Comparison of ENCODE assay signal across 6 cellular contexts in genomic region chr2:241150660-241151530, GRCh38. TPM values are rescaled to one million over a fixed set of nuclear protein-coding genes. Genes with fewer than 3 reads are reported as not detected.
A peak's percentile ranks its signal among the peaks of the same experiment; 100 is the strongest.
DNase-seq lines count a peak whose midpoint lies in the region; ATAC-seq and TF ChIP-seq lines count a peak whose summit lies in the region.

No MANE protein-coding gene starts in this region.

- H3K27me3 ChIP-seq in ovary: no peaks in the 10 kb centered on the region

- no peak for TF ChIP-seq EP300 in ovary (IDR thresholded peaks at IDR 0.05)

- intact Hi-C loops in ovary (cut with DNase I): no loop called here

- 5 to 8% (median 8%) methylated on average over 25 to 37 of the region's 37 CpGs for WGBS in ovary, 3 donors

- TF ChIP-seq CTCF in coronary artery (IDR thresholded peaks at IDR 0.05) (no peak), ovary (IDR thresholded peaks at IDR 0.05) (no peak)

- no peak for TF ChIP-seq POLR2A in ovary (IDR thresholded peaks at IDR 0.05)

- no peak for ATAC-seq in HG03135 (IDR thresholded peaks at IDR 0.05; ENCODE audit: unreplicated experiment)

- peak overlapping the region; percentile 71 for H3K27ac ChIP-seq in KOPT-K1 (ENCODE audit: low read depth, low read length, poor library complexity, severe bottlenecking)
- peak overlapping the region; percentile 73 to 87 for H3K27ac ChIP-seq in coronary artery
- peak overlapping the region in 1 of 2 donors; percentile 74 for H3K27ac ChIP-seq in ovary

- H3K36me3 ChIP-seq in KOPT-K1 (ENCODE audit: insufficient read depth, low read length) (peaks cover 25% of the 10 kb centered on the region), ovary (no peaks in the 10 kb centered on the region)

- H3K4me1 ChIP-seq in ovary (ENCODE audit: insufficient read depth): no peaks in the 10 kb centered on the region

- H3K9me3 ChIP-seq in KOPT-K1 (ENCODE audit: insufficient read depth, low read length, poor library complexity, severe bottlenecking) (no peaks in the 10 kb centered on the region), ovary (no peaks in the 10 kb centered on the region)

- H3K4me3 ChIP-seq in coronary artery (peak overlapping the region; percentile 93), ovary (peak overlapping the region; percentile 87)

- DNase-seq in coronary artery (ENCODE audit: low spot score): no peak
- DNase-seq in ovary: no peak
- DNase-seq in SHP77 (lab: John Stamatoyannopoulos, UW): no peak
- no peak for DNase-seq in NCI-H1048 (lab: John Stamatoyannopoulos, UW)

RNA-seq across cellular contexts. Expression of gene PPP1R7, which starts 0.6 kb away (rescaled TPM):
- 10 to 100 TPM; 21.9 to 55.3 (median 37.8) TPM for total RNA-seq in ovary
- polyA plus RNA-seq in ovary: 100 to 1,000 TPM in 1 of 2 donors, 10 to 100 TPM in 1; 56.0 to 120 TPM

RNA-seq across cellular contexts. Expression of gene PASK, which starts 1.6 kb away (rescaled TPM):
- 10 to 100 TPM in 2 of 7 donors, 1 to 10 TPM in 5; 2.4 to 13.4 (median 7.4) TPM for total RNA-seq in ovary
- polyA plus RNA-seq in ovary: 10 to 100 TPM in 1 of 2 donors, 1 to 10 TPM in 1; 2.9 to 12.8 TPM

RNA-seq across cellular contexts. Expression of gene ANO7, which starts 37.6 kb away (rescaled TPM):
- 1 to 10 TPM in 6 of 7 donors, under 1 TPM in 1; 0.92 to 6.5 (median 2.2) TPM for total RNA-seq in ovary
- 1 to 10 TPM in 1 of 2 donors, under 1 TPM in 1; 0.87 to 2.0 TPM for polyA plus RNA-seq in ovary

RNA-seq across cellular contexts. Expression of gene MTERF4, which starts 48.8 kb away (rescaled TPM):
- 10 to 100 TPM; 24.8 to 45.7 (median 35.7) TPM for total RNA-seq in ovary
- polyA plus RNA-seq in ovary: 10 to 100 TPM; 41.6 to 60.7 TPM
